14 cellular contexts compared by ENCODE assay signal in genomic region chr3:150180349-150180748, GRCh38.
DNase-seq lines count a peak whose midpoint lies in the region; ATAC-seq and TF ChIP-seq lines count a peak whose summit lies in the region.
"Had no signal": no experiment of that assay in that cellular context is flagged by ENCODE, and none has a peak within 500 bp of the region (broad histone marks: within the 10 kb centered on the region; RNA-seq: fewer than 3 reads in every experiment).

No MANE protein-coding gene starts in this region.

- H3K36me3 ChIP-seq in esophagus muscularis mucosa (no peaks in the 10 kb centered on the region), lower lobe of right lung (no peaks in the 10 kb centered on the region)

- no peak for TF ChIP-seq POLR2A in esophagus muscularis mucosa (IDR thresholded peaks at IDR 0.05; ENCODE audit: low read depth)

- TF ChIP-seq CTCF in esophagus muscularis mucosa (IDR thresholded peaks at IDR 0.05), result no peak
- no peak for TF ChIP-seq CTCF in lower lobe of right lung (IDR thresholded peaks at IDR 0.05)

- H3K4me1 ChIP-seq in esophagus muscularis mucosa (peaks cover 5 to 22% (median 19%) of the 10 kb centered on the region in 4 donors), lower lobe of right lung (peaks cover 11% of the 10 kb centered on the region)

- ATAC-seq in lower lobe of right lung, result no peak
- no peak for ATAC-seq in GM21723 (IDR thresholded peaks at IDR 0.05; ENCODE audit: unreplicated experiment)
- ATAC-seq in GM21367 (IDR thresholded peaks at IDR 0.05; ENCODE audit: unreplicated experiment), result no peak
- ATAC-seq in HG03135 (IDR thresholded peaks at IDR 0.05; ENCODE audit: unreplicated experiment), result no peak

- H3K9me3 ChIP-seq in esophagus muscularis mucosa, result no peaks in the 10 kb centered on the region
- no peaks in the 10 kb centered on the region for H3K9me3 ChIP-seq in lower lobe of right lung

- intact Hi-C loops in esophagus muscularis mucosa (cut with DNase I) (loop anchor here (10.0 kb wide), 1 partner anchor 296 kb away; no protein-coding TSS in a partner anchor), lower lobe of right lung (cut with DNase I) (no loop called here)

- 38% methylated on average over 1 of the region's 1 CpG for WGBS in esophagus muscularis mucosa

- H3K4me3 ChIP-seq in esophagus muscularis mucosa, result no peak overlapping the region
- no peak overlapping the region for H3K4me3 ChIP-seq in lower lobe of right lung
- H3K4me3 ChIP-seq: coronary artery had no signal

- no peak for TF ChIP-seq EP300 in esophagus muscularis mucosa (IDR thresholded peaks at IDR 0.05)

- DNase-seq in EH (ENCODE audit: low read depth), result peak; percentile 96
- peak; percentile 76 for DNase-seq in NCI-H69 (lab: John Stamatoyannopoulos, UW)
- DNase-seq in esophagus muscularis mucosa (ENCODE audit: extremely low spot score), result peak; percentile 24
- DNase-seq in myocyte (ENCODE audit: low read depth), result peak; percentile 82
- no peak for DNase-seq in lower lobe of right lung
- DNase-seq: activated CD4-positive, alpha-beta T cell treated with anti-CD3 and anti-CD28 coated beads, Interleukin-2, amount 50 U/mL, for 1 hour; activated gamma-delta T cell treated with Interleukin-2 at 50 U/mL for 16 hours; head of caudate nucleus; mammary epithelial cell; NCI-H187 treated with DMSO at 0.1 percent for 48 hours had no signal

- H3K27ac ChIP-seq in esophagus muscularis mucosa (replicated peaks in 1 of 4) (no peak overlapping the region), lower lobe of right lung (no peak overlapping the region)
- H3K27ac ChIP-seq: coronary artery had no signal

- H3K27me3 ChIP-seq in esophagus muscularis mucosa (no peaks in the 10 kb centered on the region), lower lobe of right lung (ENCODE audit: low read depth) (no peaks in the 10 kb centered on the region)
